Comparison of ENCODE assay signal across 10 cellular contexts in genomic region chr2:218961651-218962570, GRCh38. TPM values are rescaled to one million over a fixed set of nuclear protein-coding genes. Genes with fewer than 3 reads are reported as not detected.
DNase-seq lines count a peak whose midpoint lies in the region; ATAC-seq and TF ChIP-seq lines count a peak whose summit lies in the region.
"Had no signal": no experiment of that assay in that cellular context is flagged by ENCODE, and none has a peak within 500 bp of the region (broad histone marks: within the 10 kb centered on the region; RNA-seq: fewer than 3 reads in every experiment).

No MANE protein-coding gene starts in this region.

- H3K4ac ChIP-seq in H9 (ENCODE audit: low read depth, low read length) = no peak overlapping the region

- DNase-seq in NCI-H2081 (lab: John Stamatoyannopoulos, UW) = peak; percentile 75 to 76
- no peak for DNase-seq in NCI-H2081 treated with DMSO at 0.1 percent for 48 hours (lab: John Stamatoyannopoulos, UW)
- peak; percentile 74 for DNase-seq in H9
- DNase-seq in NCI-H82 (lab: John Stamatoyannopoulos, UW) = peak; percentile 87
- DNase-seq in left lobe of liver (ENCODE audit: low spot score) = peak; percentile 37
- no peak for DNase-seq in GOT3 (lab: John Stamatoyannopoulos, UW)
- no peak for DNase-seq in testis

- peaks cover 0 to 2% of the 10 kb centered on the region in 2 experiments; a peak in 2 of 5 replicates for H3K9me3 Mint-ChIP-seq in H9

- H3K56ac ChIP-seq in H9 (ENCODE audit: insufficient read length, low read depth, low read length) = no peak overlapping the region

- no peak overlapping the region for H2BK120ac ChIP-seq in H9 (ENCODE audit: low read depth, low read length, poor library complexity, severe bottlenecking)

- no peak overlapping the region for H2AK5ac ChIP-seq in H9 (ENCODE audit: insufficient read length, low read length)

- no peak overlapping the region for H2BK20ac ChIP-seq in H9 (ENCODE audit: low read depth, low read length, poor library complexity, severe bottlenecking)

- no peaks in the 10 kb centered on the region for H3K79me1 ChIP-seq in H9 (ENCODE audit: insufficient read depth, low read depth, low read length, poor library complexity, severe bottlenecking)

- no peak overlapping the region; a peak in 1 of 7 replicates for H3K27ac Mint-ChIP-seq in H9
- H3K27ac Mint-ChIP-seq: activated naive CD8-positive, alpha-beta T cell had no signal

- no peak overlapping the region for H4K8ac ChIP-seq in H9 (replicated peaks; ENCODE audit: insufficient read length, low read depth, low read length)

- H3K4me2 ChIP-seq in H9 (ENCODE audit: insufficient read depth, insufficient read length, low read length) = peak overlapping the region; percentile 4

- H3K4me3 Mint-ChIP-seq in H9 = peak overlapping the region; percentile 32 to 84; a peak in 4 of 5 replicates

- H3K9me3 ChIP-seq in H9 (ENCODE audit: control insufficient read depth, low read depth, low read length) = no peaks in the 10 kb centered on the region
- no peaks in the 10 kb centered on the region for H3K9me3 ChIP-seq in testis

- no peak for TF ChIP-seq CTCF in H9 (conservative IDR thresholded peaks at IDR 0.05)
- TF ChIP-seq CTCF in testis (IDR thresholded peaks at IDR 0.05) = no peak

- ATAC-seq in left lobe of liver (no peak), HG03442 (IDR thresholded peaks at IDR 0.05; ENCODE audit: unreplicated experiment) (no peak)

- no peak overlapping the region for H3K9ac ChIP-seq in H9 (ENCODE audit: extremely low read depth, insufficient read length, low read length)

- peaks cover 23 to 35% of the 10 kb centered on the region in 2 experiments for H3K4me1 Mint-ChIP-seq in H9

- no peak overlapping the region for H4K5ac ChIP-seq in H9 (ENCODE audit: insufficient read length, low read depth, low read length)

- no peak overlapping the region for H2BK12ac ChIP-seq in H9 (ENCODE audit: insufficient read length, low read depth, low read length)

- H3K4me3 ChIP-seq in testis = no peak overlapping the region

- H3K27ac ChIP-seq in H9 (ENCODE audit: insufficient read length, low read depth, low read length) (no peak overlapping the region), testis (no peak overlapping the region)

- H3K79me2 ChIP-seq in H9 (ENCODE audit: insufficient read depth, low read length) = no peaks in the 10 kb centered on the region

- H2BK15ac ChIP-seq in H9 (ENCODE audit: low read depth, low read length) = no peak overlapping the region

- TF ChIP-seq POLR2A in testis (IDR thresholded peaks at IDR 0.05) = no peak

- no peak overlapping the region for H3K14ac ChIP-seq in H9 (ENCODE audit: insufficient read depth, low read length)

- intact Hi-C loops in testis (cut with DNase I; ENCODE audit: low total_unique reads) = no loop called here

- H3K4me1 ChIP-seq in H9 (ENCODE audit: insufficient read depth, low read length) (peaks cover 4% of the 10 kb centered on the region; the same call in 1 of the 2 replicates), testis (no peaks in the 10 kb centered on the region)

- no CpG with 5 or more reads among the region's 34 CpGs for WGBS in H9 (ENCODE audit: extremely low coverage, insufficient read length, low lambda C conversion rate)
- WGBS in testis, 2 donors = 7 to 10% methylated on average over 33 to 34 of the region's 34 CpGs

- H2AFZ ChIP-seq in H9 (ENCODE audit: low read length) = no peak overlapping the region

- H3K23ac ChIP-seq in H9 (ENCODE audit: insufficient read length, low read depth, low read length) = no peak overlapping the region

- peaks cover 16% of the 10 kb centered on the region for H3K23me2 ChIP-seq in H9 (ENCODE audit: insufficient read length, low read depth, low read length, poor library complexity, severe bottlenecking)

- no peak overlapping the region for H3T11ph ChIP-seq in H9 (ENCODE audit: low read length)

- no peaks in the 10 kb centered on the region for H4K20me1 ChIP-seq in H9 (ENCODE audit: control insufficient read depth, insufficient read depth, insufficient read length)

- no peak overlapping the region for H4K91ac ChIP-seq in H9 (ENCODE audit: insufficient read length, low read depth, low read length)

- H3K18ac ChIP-seq in H9 (ENCODE audit: insufficient read length, low read depth, low read length) = no peak overlapping the region

- no peaks in the 10 kb centered on the region for H3K36me3 ChIP-seq in testis (ENCODE audit: low read depth, missing control alignments)

- no peaks in the 10 kb centered on the region; a peak in 3 of 7 replicates for H3K36me3 Mint-ChIP-seq in H9 (ENCODE audit: insufficient read depth in 1 of 3, low read depth in 3 of 3)
- H3K36me3 Mint-ChIP-seq: activated naive CD8-positive, alpha-beta T cell had no signal

- H2BK5ac ChIP-seq in H9 (ENCODE audit: insufficient read length, low read length) = no peak overlapping the region

- H3K27me3 ChIP-seq in H9 (ENCODE audit: insufficient read depth, low read length) (peaks cover 20% of the 10 kb centered on the region), testis (no peaks in the 10 kb centered on the region)

- H3K27me3 Mint-ChIP-seq in H9 (ENCODE audit: low read depth) = peaks cover 64% of the 10 kb centered on the region

RNA-seq across cellular contexts. Expression of gene CDK5R2, which starts 2.4 kb away (rescaled TPM):
- total RNA-seq in H9 (2021) (0.11 and 0.26 TPM in 2 replicates), left lobe of liver (not detected), testis (1 to 10 TPM; 1.2 to 1.6 TPM)
- 0.83 TPM for polyA plus RNA-seq in testis (ENCODE audit: insufficient read depth, low read depth, low replicate concordance)

RNA-seq across cellular contexts. Expression of gene FEV, which starts 23.1 kb away (rescaled TPM):
- total RNA-seq in H9 (2021) (not detected in 2 replicates), left lobe of liver (not detected), testis (not detected)
- not detected for polyA plus RNA-seq in testis (ENCODE audit: insufficient read depth, low read depth, low replicate concordance)
- total RNA-seq: renal cortical epithelial cell had no signal

RNA-seq across cellular contexts. Expression of gene CRYBA2, which starts 31.3 kb away (rescaled TPM):
- not detected in 2 replicates for total RNA-seq in H9 (2021)
- not detected for total RNA-seq in left lobe of liver
- 1 to 10 TPM in 1 of 2 donors, under 1 TPM in 1; 0.56 to 2.9 TPM for total RNA-seq in testis
- 2.7 TPM for polyA plus RNA-seq in testis (ENCODE audit: insufficient read depth, low read depth, low replicate concordance)
- total RNA-seq: renal cortical epithelial cell had no signal

Comparison
In these comparisons a context has a peak if more than half of its experiments do, and no peak if none do; other contexts are left out.
1. DNase-seq: peak in NCI-H2081 (2 of 2), H9 (single experiment), NCI-H82 (single experiment) and left lobe of liver (single experiment); none in NCI-H2081 treated with DMSO at 0.1 percent for 48 hours (single experiment), GOT3 (single experiment) and testis (single experiment).